ENCODE assay signal across 1 cellular context in the genomic region with DNA sequence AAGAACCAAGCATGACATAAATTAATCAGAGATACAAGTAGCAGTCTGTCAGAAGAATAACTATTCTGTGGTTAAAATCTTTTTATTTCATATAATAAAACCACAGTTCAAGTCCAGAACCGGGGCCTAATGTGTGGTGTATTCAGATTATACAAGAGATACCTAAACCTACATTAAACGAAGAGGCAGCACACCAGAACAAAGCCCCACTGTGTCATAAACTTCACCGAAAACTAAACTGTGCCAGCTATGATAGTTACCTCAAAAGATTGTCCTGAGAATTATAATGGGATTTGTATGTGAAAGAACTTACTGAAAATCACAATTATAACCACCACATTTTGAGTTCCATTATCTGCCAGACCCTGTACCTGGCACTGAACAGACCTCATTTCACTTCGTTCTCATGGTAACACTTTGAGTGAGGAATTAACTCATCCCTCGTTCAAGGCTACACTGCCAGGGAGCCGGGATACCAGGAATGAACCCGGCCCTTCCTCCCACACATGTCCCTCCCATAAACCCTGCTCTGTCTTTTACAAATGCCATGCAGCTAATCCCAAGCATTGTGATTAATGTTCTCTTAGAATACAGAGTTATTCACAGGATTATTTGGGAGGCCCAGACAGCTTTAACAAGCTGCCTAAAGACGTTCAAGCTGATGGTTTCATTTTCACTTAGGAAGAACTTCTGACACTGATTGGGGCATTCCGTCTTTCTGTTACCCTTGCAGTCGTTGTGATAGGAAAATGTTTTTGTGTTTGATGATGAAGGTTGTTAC.
TF ChIP-seq lines count a peak whose summit lies in the region.

No MANE protein-coding gene starts in this region.

TF ChIP-seq in GM23338, 12 proteins besides CTCF, POLR2A, EP300 and RAD21 (continued from another document):
- TF ChIP-seq, protein P1, sequence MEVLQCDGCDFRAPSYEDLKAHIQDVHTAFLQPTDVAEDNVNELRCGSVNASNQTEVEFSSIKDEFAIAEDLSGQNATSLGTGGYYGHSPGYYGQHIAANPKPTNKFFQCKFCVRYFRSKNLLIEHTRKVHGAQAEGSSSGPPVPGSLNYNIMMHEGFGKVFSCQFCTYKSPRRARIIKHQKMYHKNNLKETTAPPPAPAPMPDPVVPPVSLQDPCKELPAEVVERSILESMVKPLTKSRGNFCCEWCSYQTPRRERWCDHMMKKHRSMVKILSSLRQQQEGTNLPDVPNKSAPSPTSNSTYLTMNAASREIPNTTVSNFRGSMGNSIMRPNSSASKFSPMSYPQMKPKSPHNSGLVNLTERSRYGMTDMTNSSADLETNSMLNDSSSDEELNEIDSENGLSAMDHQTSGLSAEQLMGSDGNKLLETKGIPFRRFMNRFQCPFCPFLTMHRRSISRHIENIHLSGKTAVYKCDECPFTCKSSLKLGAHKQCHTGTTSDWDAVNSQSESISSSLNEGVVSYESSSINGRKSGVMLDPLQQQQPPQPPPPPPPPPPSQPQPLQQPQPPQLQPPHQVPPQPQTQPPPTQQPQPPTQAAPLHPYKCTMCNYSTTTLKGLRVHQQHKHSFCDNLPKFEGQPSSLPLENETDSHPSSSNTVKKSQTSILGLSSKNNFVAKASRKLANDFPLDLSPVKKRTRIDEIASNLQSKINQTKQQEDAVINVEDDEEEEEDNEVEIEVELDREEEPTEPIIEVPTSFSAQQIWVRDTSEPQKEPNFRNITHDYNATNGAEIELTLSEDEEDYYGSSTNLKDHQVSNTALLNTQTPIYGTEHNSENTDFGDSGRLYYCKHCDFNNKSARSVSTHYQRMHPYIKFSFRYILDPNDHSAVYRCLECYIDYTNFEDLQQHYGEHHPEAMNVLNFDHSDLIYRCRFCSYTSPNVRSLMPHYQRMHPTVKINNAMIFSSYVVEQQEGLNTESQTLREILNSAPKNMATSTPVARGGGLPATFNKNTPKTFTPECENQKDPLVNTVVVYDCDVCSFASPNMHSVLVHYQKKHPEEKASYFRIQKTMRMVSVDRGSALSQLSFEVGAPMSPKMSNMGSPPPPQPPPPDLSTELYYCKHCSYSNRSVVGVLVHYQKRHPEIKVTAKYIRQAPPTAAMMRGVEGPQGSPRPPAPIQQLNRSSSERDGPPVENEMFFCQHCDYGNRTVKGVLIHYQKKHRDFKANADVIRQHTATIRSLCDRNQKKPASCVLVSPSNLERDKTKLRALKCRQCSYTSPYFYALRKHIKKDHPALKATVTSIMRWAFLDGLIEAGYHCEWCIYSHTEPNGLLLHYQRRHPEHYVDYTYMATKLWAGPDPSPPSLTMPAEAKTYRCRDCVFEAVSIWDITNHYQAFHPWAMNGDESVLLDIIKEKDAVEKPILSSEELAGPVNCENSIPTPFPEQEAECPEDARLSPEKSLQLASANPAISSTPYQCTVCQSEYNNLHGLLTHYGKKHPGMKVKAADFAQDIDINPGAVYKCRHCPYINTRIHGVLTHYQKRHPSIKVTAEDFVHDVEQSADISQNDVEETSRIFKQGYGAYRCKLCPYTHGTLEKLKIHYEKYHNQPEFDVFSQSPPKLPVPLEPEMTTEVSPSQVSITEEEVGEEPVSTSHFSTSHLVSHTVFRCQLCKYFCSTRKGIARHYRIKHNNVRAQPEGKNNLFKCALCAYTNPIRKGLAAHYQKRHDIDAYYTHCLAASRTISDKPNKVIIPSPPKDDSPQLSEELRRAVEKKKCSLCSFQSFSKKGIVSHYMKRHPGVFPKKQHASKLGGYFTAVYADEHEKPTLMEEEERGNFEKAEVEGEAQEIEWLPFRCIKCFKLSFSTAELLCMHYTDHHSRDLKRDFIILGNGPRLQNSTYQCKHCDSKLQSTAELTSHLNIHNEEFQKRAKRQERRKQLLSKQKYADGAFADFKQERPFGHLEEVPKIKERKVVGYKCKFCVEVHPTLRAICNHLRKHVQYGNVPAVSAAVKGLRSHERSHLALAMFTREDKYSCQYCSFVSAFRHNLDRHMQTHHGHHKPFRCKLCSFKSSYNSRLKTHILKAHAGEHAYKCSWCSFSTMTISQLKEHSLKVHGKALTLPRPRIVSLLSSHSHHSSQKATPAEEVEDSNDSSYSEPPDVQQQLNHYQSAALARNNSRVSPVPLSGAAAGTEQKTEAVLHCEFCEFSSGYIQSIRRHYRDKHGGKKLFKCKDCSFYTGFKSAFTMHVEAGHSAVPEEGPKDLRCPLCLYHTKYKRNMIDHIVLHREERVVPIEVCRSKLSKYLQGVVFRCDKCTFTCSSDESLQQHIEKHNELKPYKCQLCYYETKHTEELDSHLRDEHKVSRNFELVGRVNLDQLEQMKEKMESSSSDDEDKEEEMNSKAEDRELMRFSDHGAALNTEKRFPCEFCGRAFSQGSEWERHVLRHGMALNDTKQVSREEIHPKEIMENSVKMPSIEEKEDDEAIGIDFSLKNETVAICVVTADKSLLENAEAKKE (CRISPR knock-in tag; IDR thresholded peaks at IDR 0.05): no peak
- TF ChIP-seq EZH2 (IDR thresholded peaks at IDR 0.05; ENCODE audit: low read depth, unreplicated experiment) (no peak), ZNF331 (CRISPR knock-in tag; IDR thresholded peaks at IDR 0.05; ENCODE audit: low read depth) (no peak), EZH2phosphoT487 (IDR thresholded peaks at IDR 0.05; ENCODE audit: unreplicated experiment) (no peak), STAT1 (IDR thresholded peaks at IDR 0.05; ENCODE audit: unreplicated experiment) (no peak), POLR2AphosphoS5 (IDR thresholded peaks at IDR 0.05; ENCODE audit: low read depth) (no peak)
- TF ChIP-seq, protein P2, sequence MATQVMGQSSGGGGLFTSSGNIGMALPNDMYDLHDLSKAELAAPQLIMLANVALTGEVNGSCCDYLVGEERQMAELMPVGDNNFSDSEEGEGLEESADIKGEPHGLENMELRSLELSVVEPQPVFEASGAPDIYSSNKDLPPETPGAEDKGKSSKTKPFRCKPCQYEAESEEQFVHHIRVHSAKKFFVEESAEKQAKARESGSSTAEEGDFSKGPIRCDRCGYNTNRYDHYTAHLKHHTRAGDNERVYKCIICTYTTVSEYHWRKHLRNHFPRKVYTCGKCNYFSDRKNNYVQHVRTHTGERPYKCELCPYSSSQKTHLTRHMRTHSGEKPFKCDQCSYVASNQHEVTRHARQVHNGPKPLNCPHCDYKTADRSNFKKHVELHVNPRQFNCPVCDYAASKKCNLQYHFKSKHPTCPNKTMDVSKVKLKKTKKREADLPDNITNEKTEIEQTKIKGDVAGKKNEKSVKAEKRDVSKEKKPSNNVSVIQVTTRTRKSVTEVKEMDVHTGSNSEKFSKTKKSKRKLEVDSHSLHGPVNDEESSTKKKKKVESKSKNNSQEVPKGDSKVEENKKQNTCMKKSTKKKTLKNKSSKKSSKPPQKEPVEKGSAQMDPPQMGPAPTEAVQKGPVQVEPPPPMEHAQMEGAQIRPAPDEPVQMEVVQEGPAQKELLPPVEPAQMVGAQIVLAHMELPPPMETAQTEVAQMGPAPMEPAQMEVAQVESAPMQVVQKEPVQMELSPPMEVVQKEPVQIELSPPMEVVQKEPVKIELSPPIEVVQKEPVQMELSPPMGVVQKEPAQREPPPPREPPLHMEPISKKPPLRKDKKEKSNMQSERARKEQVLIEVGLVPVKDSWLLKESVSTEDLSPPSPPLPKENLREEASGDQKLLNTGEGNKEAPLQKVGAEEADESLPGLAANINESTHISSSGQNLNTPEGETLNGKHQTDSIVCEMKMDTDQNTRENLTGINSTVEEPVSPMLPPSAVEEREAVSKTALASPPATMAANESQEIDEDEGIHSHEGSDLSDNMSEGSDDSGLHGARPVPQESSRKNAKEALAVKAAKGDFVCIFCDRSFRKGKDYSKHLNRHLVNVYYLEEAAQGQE (IDR thresholded peaks at IDR 0.05; ENCODE audit: unreplicated experiment): no peak
- TF ChIP-seq, protein P3, sequence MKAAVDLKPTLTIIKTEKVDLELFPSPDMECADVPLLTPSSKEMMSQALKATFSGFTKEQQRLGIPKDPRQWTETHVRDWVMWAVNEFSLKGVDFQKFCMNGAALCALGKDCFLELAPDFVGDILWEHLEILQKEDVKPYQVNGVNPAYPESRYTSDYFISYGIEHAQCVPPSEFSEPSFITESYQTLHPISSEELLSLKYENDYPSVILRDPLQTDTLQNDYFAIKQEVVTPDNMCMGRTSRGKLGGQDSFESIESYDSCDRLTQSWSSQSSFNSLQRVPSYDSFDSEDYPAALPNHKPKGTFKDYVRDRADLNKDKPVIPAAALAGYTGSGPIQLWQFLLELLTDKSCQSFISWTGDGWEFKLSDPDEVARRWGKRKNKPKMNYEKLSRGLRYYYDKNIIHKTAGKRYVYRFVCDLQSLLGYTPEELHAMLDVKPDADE (IDR thresholded peaks at IDR 0.05): no peak
